ENCODE assay signal across 8 cellular contexts in genomic region chr17:28598799-28599310, GRCh38. TPM values are rescaled to one million over a fixed set of nuclear protein-coding genes. Genes with fewer than 3 reads are reported as not detected.
A peak's percentile ranks its signal among the peaks of the same experiment; 100 is the strongest.
DNase-seq lines count a peak whose midpoint lies in the region; FAIRE-seq and TF ChIP-seq lines count a peak whose summit lies in the region.

A gene with protein sequence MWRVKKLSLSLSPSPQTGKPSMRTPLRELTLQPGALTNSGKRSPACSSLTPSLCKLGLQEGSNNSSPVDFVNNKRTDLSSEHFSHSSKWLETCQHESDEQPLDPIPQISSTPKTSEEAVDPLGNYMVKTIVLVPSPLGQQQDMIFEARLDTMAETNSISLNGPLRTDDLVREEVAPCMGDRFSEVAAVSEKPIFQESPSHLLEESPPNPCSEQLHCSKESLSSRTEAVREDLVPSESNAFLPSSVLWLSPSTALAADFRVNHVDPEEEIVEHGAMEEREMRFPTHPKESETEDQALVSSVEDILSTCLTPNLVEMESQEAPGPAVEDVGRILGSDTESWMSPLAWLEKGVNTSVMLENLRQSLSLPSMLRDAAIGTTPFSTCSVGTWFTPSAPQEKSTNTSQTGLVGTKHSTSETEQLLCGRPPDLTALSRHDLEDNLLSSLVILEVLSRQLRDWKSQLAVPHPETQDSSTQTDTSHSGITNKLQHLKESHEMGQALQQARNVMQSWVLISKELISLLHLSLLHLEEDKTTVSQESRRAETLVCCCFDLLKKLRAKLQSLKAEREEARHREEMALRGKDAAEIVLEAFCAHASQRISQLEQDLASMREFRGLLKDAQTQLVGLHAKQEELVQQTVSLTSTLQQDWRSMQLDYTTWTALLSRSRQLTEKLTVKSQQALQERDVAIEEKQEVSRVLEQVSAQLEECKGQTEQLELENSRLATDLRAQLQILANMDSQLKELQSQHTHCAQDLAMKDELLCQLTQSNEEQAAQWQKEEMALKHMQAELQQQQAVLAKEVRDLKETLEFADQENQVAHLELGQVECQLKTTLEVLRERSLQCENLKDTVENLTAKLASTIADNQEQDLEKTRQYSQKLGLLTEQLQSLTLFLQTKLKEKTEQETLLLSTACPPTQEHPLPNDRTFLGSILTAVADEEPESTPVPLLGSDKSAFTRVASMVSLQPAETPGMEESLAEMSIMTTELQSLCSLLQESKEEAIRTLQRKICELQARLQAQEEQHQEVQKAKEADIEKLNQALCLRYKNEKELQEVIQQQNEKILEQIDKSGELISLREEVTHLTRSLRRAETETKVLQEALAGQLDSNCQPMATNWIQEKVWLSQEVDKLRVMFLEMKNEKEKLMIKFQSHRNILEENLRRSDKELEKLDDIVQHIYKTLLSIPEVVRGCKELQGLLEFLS (minus strand): TSS chr17:28599025. CDS start chr17:28598946, 79 bp downstream.

- WGBS in neuronal stem cell (ENCODE audit: extremely low coverage in 2 of 2, insufficient read length in 2 of 2, insufficient replicate concordance in 1 of 2), 2 donors = no CpG with 5 or more reads among the region's 44 CpGs

- peak within 1 kb of the TSS; percentile 60 for H3K27ac ChIP-seq in neuronal stem cell (replicated peaks; ENCODE audit: low read length)
- peak within 1 kb of the TSS; percentile 98 for H3K27ac ChIP-seq in subcutaneous abdominal adipose tissue (ENCODE audit: low read depth, low read length)

- H3K14ac ChIP-seq in neuronal stem cell (ENCODE audit: low read length) = peak within 1 kb of the TSS; percentile 97

- DNase-seq in GM03348 (ENCODE audit: low spot score) = peak; percentile 100
- peak; percentile 75 for DNase-seq in HFF-Myc (ENCODE audit: extremely low read depth, low read depth)
- DNase-seq in NAMALWA (ENCODE audit: low spot score) = peak; percentile 97
- peak; percentile 96 for DNase-seq in SK-N-DZ (ENCODE audit: low spot score)
- peak; percentile 96 for DNase-seq in activated naive CD4-positive, alpha-beta T cell treated with anti-CD3 and anti-CD28 coated beads for 36 hours
- peak; percentile 83 to 97 for DNase-seq in frontal cortex (ENCODE audit: low spot score in 2 of 2)
- DNase-seq in neuronal stem cell (ENCODE audit: low spot score) = peak; percentile 90

- CTCF ChIA-PET in activated naive CD4-positive, alpha-beta T cell treated with anti-CD3 and anti-CD28 coated beads for 36 hours (lab: Charles Lee) = interaction anchor here (0.9 to 1.5 kb wide), 3 partner anchors 14 to 182 kb away, joined by 3 to 4 read pairs (median 3); partner anchors contain the start of gene PIGS

- peak within 1 kb of the TSS; percentile 94 for H3K27ac Mint-ChIP-seq in activated naive CD4-positive, alpha-beta T cell treated with anti-CD3 and anti-CD28 coated beads for 36 hours

- H3K4me3 ChIP-seq in HFF-Myc (replicated peaks; ENCODE audit: low read depth, low read length) (peak within 1 kb of the TSS; percentile 64), neuronal stem cell (ENCODE audit: low read length in 2 of 2) (peak within 1 kb of the TSS; percentile 81 to 92), subcutaneous abdominal adipose tissue (ENCODE audit: low read depth in 1 of 5, low read length in 5 of 5) (peak within 1 kb of the TSS; percentile 80 to 90 (median 86))

- H3K9me3 ChIP-seq in neuronal stem cell (replicated peaks in 1 of 2; ENCODE audit: control insufficient read depth in 2 of 2, insufficient read depth in 1 of 2, low read depth in 1 of 2, low read length in 2 of 2) (no peaks in the 10 kb centered on the region), subcutaneous abdominal adipose tissue (ENCODE audit: control insufficient read depth in 5 of 5, low read length in 5 of 5) (no peaks in the 10 kb centered on the region)

- no peak for TF ChIP-seq CTCF in HFF-Myc (IDR thresholded peaks at IDR 0.05; ENCODE audit: low read depth, low read length, missing control alignments)

- peak within 1 kb of the TSS; percentile 98 for H2BK5ac ChIP-seq in neuronal stem cell (ENCODE audit: low read length)

- H4K91ac ChIP-seq in neuronal stem cell (ENCODE audit: low read depth, low read length, poor library complexity) = no peak within 1 kb of the TSS

- H3K79me1 ChIP-seq in neuronal stem cell (ENCODE audit: low read depth, low read length) = peaks cover 2% of the 10 kb centered on the region

- peak within 1 kb of the TSS; percentile 95 for H3K4ac ChIP-seq in neuronal stem cell (ENCODE audit: low read length)

- peak within 1 kb of the TSS; percentile 92 for H3K9ac ChIP-seq in neuronal stem cell (ENCODE audit: low read depth, low read length, poor library complexity)
- peak within 1 kb of the TSS; percentile 84 to 97 (median 94) for H3K9ac ChIP-seq in subcutaneous abdominal adipose tissue (ENCODE audit: low read length in 5 of 5)

- peak within 1 kb of the TSS; percentile 62 for H2BK15ac ChIP-seq in neuronal stem cell (ENCODE audit: low read length)

- H3K4me1 Mint-ChIP-seq in activated naive CD4-positive, alpha-beta T cell treated with anti-CD3 and anti-CD28 coated beads for 36 hours (ENCODE audit: low read depth) = peaks cover 15% of the 10 kb centered on the region

- peak within 1 kb of the TSS; percentile 74 for H3K4me2 ChIP-seq in neuronal stem cell (ENCODE audit: insufficient read depth, low read length, poor library complexity, severe bottlenecking)

- H4K8ac ChIP-seq in neuronal stem cell (ENCODE audit: low read depth, low read length) = no peak within 1 kb of the TSS

- H3K27me3 Mint-ChIP-seq in activated naive CD4-positive, alpha-beta T cell treated with anti-CD3 and anti-CD28 coated beads for 36 hours (ENCODE audit: low read depth) = no peaks in the 10 kb centered on the region

- no peaks in the 10 kb centered on the region for H3K9me3 Mint-ChIP-seq in activated naive CD4-positive, alpha-beta T cell treated with anti-CD3 and anti-CD28 coated beads for 36 hours

- H3K4me1 ChIP-seq in neuronal stem cell (ENCODE audit: control insufficient read depth in 2 of 2, insufficient read depth in 1 of 2, low read depth in 1 of 2, low read length in 2 of 2) (peaks cover 9 to 12% of the 10 kb centered on the region in 2 donors), subcutaneous abdominal adipose tissue (ENCODE audit: control insufficient read depth in 5 of 5, insufficient read depth in 5 of 5, low read length in 5 of 5) (peaks cover 0 to 23% (median 15%) of the 10 kb centered on the region in 5 donors)

- H3K18ac ChIP-seq in neuronal stem cell (ENCODE audit: low read length) = peak within 1 kb of the TSS; percentile 96

- peak within 1 kb of the TSS; percentile 75 for H2BK12ac ChIP-seq in neuronal stem cell (ENCODE audit: low read length)

- peak within 1 kb of the TSS; percentile 90 for H2AFZ ChIP-seq in neuronal stem cell (ENCODE audit: low read length)

- H3K36me3 Mint-ChIP-seq in activated naive CD4-positive, alpha-beta T cell treated with anti-CD3 and anti-CD28 coated beads for 36 hours (ENCODE audit: low read depth) = peaks cover 17% of the 10 kb centered on the region

- H3K27me3 ChIP-seq in neuronal stem cell (ENCODE audit: control insufficient read depth in 3 of 3, insufficient read depth in 3 of 3, low read depth in 1 of 3, low read length in 3 of 3) (peaks cover 0 to 4% (median 0%) of the 10 kb centered on the region in 3 experiments), subcutaneous abdominal adipose tissue (ENCODE audit: control insufficient read depth in 5 of 5, insufficient read depth in 4 of 5, low read length in 5 of 5) (no peaks in the 10 kb centered on the region)

- no peak within 1 kb of the TSS for H2AK5ac ChIP-seq in neuronal stem cell (ENCODE audit: low read depth, low read length)

- peak within 1 kb of the TSS; percentile 97 for H3K23ac ChIP-seq in neuronal stem cell (ENCODE audit: low read depth, low read length, poor library complexity)

- intact Hi-C loops in activated naive CD4-positive, alpha-beta T cell treated with anti-CD3 and anti-CD28 coated beads for 36 hours (cut with micrococcal nuclease) = loop anchor here (1.0 kb wide), 8 partner anchors 22 to 558 kb away; partner anchors contain the start of genes BLTP2, IFT20, PHF12 and POLDIP2

- peaks cover 2 to 43% of the 10 kb centered on the region in 2 donors for H3K36me3 ChIP-seq in neuronal stem cell (replicated peaks in 1 of 2; ENCODE audit: control insufficient read depth in 2 of 2, insufficient read depth in 2 of 2, low read length in 2 of 2)
- H3K36me3 ChIP-seq in subcutaneous abdominal adipose tissue (ENCODE audit: control insufficient read depth in 5 of 5, insufficient read depth in 5 of 5, low read length in 5 of 5) = no peaks in the 10 kb centered on the region

- FAIRE-seq in frontal cortex (lab: Jason Lieb, UNC) = no peak

- H2BK120ac ChIP-seq in neuronal stem cell (ENCODE audit: low read depth, low read length) = peak within 1 kb of the TSS; percentile 87

- peak within 1 kb of the TSS; percentile 95 for H3K4me3 Mint-ChIP-seq in activated naive CD4-positive, alpha-beta T cell treated with anti-CD3 and anti-CD28 coated beads for 36 hours

RNA-seq across cellular contexts. Expression of the gene that starts here (rescaled TPM):
- polyA plus RNA-seq in SK-N-DZ (2014; cell fraction: cytosol; rRNA removed) = 145 and 193 TPM in 2 replicates
- polyA plus RNA-seq in SK-N-DZ (2014; cell fraction: nucleus; rRNA removed) = 726 and 841 TPM in 2 replicates
- total RNA-seq in activated naive CD4-positive, alpha-beta T cell treated with anti-CD3 and anti-CD28 coated beads for 36 hours = 100 to 1,000 TPM; 210 to 216 TPM
- total RNA-seq in frontal cortex = 3.7 TPM
- polyA plus RNA-seq in neuronal stem cell (2013, experiment 1 of 2) = 105 TPM
- polyA plus RNA-seq in neuronal stem cell (2013, experiment 2 of 2) = 103 TPM

Comparison
In these comparisons a context has a peak if more than half of its experiments do, and no peak if none do; other contexts are left out.
1. Peak in every context shown above with its lines: DNase-seq, H3K4me3 ChIP-seq and H3K27ac ChIP-seq.
2. RNA of the gene that starts here (total RNA-seq): 210 to 216 TPM in activated naive CD4-positive, alpha-beta T cell treated with anti-CD3 and anti-CD28 coated beads for 36 hours; 3.7 TPM in frontal cortex (single experiment); every median in the first group is over 10 times any median in the second.